In genomic region chr2:44894058-44894457, GRCh38 we compare ENCODE assay signal across 1 cellular context.
TF ChIP-seq lines count a peak whose summit lies in the region.

No MANE protein-coding gene starts in this region.

TF ChIP-seq in WTC11, 78 proteins besides CTCF, POLR2A, EP300 and RAD21 (continued from another document):
- TF ChIP-seq USF2 (CRISPR knock-in tag; IDR thresholded peaks at IDR 0.05) = no peak
- TF ChIP-seq ZNF317 (CRISPR knock-in tag; IDR thresholded peaks at IDR 0.05; ENCODE audit: borderline replicate concordance, low read depth) = no peak
